Comparison of ENCODE assay signal across 28 cellular contexts in the genomic region with DNA sequence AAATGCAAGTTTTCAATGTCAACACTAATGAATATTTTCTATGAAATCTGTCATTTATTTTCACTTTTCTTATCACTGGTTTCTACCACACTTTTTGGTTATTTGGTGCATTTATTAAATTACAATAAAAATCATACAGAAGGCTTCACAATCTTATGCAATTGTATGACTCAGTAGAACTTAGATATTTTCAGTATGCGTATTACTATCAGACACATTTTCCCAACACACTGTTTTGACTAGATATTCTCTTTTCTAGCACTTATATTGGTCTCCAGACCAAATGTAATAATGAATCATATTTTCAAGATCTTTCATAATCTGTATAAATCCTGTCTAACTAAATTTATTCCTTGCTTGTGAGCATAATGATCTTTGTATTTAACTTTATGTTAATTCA.
"Had no signal": no experiment of that assay in that cellular context is flagged by ENCODE, and none has a peak within 500 bp of the region (broad histone marks: within the 10 kb centered on the region; RNA-seq: fewer than 3 reads in every experiment).

No MANE protein-coding gene starts in this region.

- H2AFZ ChIP-seq: parathyroid adenoma had no signal

- H3K9ac ChIP-seq: parathyroid adenoma had no signal

- H3K27me3 ChIP-seq: body of pancreas, esophagus squamous epithelium, sigmoid colon, stomach, thyroid gland, upper lobe of left lung, vagina had no signal

- H3K36me3 ChIP-seq: esophagus squamous epithelium, sigmoid colon, stomach, thyroid gland, upper lobe of left lung, vagina had no signal

- ATAC-seq: activated naive CD4-positive, alpha-beta T cell treated with anti-CD3 and anti-CD28 coated beads, Interleukin-2, amount 50 U/mL, for 72 hours; activated T-cell treated with anti-CD3 and anti-CD28 coated beads, Interleukin-2, amount 50 U/mL, for 72 hours; body of pancreas; naive thymus-derived CD8-positive, alpha-beta T cell; psoas muscle; stimulated activated naive B cell treated with anti-CD40 and anti-IgM and Interleukin-4, amounts not matched to agents 10 μg/mL and 1 μg/mL and 100 μg/mL, for 72 hours had no signal

- H3K27ac ChIP-seq: body of pancreas, esophagus squamous epithelium, parathyroid adenoma, psoas muscle, sigmoid colon, stomach, thyroid gland, upper lobe of left lung, vagina, VCaP had no signal

- H3K4me2 ChIP-seq: smooth muscle cell had no signal

- H3K9me3 ChIP-seq: body of pancreas, esophagus squamous epithelium, psoas muscle, sigmoid colon, stomach, thyroid gland, upper lobe of left lung, vagina had no signal

- FAIRE-seq: TTC549 had no signal

- H3K4me1 ChIP-seq: body of pancreas, esophagus squamous epithelium, parathyroid adenoma, psoas muscle, stomach, thyroid gland, upper lobe of left lung, vagina had no signal

- H3K4me3 ChIP-seq: body of pancreas, esophagus squamous epithelium, psoas muscle, sigmoid colon, smooth muscle cell, stomach, thyroid gland, upper lobe of left lung, vagina had no signal

- DNase-seq: activated CD4-positive, alpha-beta T cell treated with anti-CD3 and anti-CD28 coated beads for 4 hours; activated CD4-positive, alpha-beta T cell treated with anti-CD3 and anti-CD28 coated beads, Interleukin-2, amount 50 U/mL, for 4 hours; activated naive CD4-positive, alpha-beta T cell; activated T-cell treated with anti-CD3 and anti-CD28 coated beads for 4 hours; activated T-cell treated with anti-CD3 and anti-CD28 coated beads, Interleukin-2, amount 50 U/mL, for 72 hours; aorta; body of pancreas; caudate nucleus; endodermal cell; esophagus squamous epithelium; head of caudate nucleus; hippocampal formation; naive thymus-derived CD8-positive, alpha-beta T cell; occipital lobe; psoas muscle; sigmoid colon; stimulated activated CD4-positive, alpha-beta T cell treated with anti-CD3 and anti-CD28 coated beads, Interleukin-1b, Interleukin-23, amount 100 ng/mL, for 48 hours; stimulated activated naive B cell treated with anti-CD40 and anti-IgM and Interleukin-4, amounts not matched to agents 10 μg/mL and 1 μg/mL and 100 μg/mL, for 72 hours; stomach; T-helper 9 cell; thyroid gland; upper lobe of left lung had no signal

- H3K79me2 ChIP-seq: parathyroid adenoma had no signal
